Comparison of ENCODE assay signal across 1 cellular context in the genomic region with DNA sequence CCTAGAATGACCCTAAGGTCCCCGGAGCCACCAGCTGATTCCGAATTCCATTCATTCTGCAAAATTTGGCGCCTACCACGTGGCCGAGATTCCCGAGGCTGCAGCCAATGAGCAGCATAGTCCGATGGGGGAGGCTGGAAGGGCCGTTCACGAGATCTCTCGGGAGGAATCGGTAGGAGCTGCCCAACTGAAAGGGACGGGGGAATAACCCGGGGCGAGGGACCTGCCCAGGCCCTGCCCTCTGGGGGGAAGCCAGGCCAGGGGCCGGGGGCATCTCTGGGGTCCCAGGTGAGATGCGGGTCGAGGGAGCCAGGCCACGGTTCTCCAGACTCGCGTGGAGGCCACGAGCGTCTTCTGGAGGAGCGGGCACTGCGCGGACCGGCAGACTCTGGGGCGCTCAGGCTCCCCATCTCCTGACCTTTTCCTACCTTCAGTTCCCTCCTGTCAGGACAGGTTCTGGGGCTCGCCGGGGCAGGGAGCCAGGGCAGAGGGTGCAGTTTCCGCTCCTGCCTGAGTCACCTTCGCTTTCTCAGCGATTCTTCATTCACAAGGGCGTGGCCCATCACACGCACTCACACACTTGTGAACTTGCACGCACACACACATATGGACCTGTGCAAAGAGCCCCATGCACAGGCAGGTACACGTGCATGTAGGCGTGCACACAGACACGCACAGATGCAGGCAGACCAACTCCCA.
TF ChIP-seq lines count a peak whose summit lies in the region.

No MANE protein-coding gene starts in this region.

TF ChIP-seq in WTC11, 78 proteins besides CTCF, POLR2A, EP300 and RAD21 (continued from another document):
- TF ChIP-seq, protein P1, sequence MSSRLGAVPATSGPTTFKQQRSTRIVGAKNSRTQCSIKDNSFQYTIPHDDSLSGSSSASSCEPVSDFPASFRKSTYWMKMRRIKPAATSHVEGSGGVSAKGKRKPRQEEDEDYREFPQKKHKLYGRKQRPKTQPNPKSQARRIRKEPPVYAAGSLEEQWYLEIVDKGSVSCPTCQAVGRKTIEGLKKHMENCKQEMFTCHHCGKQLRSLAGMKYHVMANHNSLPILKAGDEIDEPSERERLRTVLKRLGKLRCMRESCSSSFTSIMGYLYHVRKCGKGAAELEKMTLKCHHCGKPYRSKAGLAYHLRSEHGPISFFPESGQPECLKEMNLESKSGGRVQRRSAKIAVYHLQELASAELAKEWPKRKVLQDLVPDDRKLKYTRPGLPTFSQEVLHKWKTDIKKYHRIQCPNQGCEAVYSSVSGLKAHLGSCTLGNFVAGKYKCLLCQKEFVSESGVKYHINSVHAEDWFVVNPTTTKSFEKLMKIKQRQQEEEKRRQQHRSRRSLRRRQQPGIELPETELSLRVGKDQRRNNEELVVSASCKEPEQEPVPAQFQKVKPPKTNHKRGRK (CRISPR knock-in tag; IDR thresholded peaks at IDR 0.05; ENCODE audit: borderline replicate concordance), result no peak
- TF ChIP-seq, protein P2, sequence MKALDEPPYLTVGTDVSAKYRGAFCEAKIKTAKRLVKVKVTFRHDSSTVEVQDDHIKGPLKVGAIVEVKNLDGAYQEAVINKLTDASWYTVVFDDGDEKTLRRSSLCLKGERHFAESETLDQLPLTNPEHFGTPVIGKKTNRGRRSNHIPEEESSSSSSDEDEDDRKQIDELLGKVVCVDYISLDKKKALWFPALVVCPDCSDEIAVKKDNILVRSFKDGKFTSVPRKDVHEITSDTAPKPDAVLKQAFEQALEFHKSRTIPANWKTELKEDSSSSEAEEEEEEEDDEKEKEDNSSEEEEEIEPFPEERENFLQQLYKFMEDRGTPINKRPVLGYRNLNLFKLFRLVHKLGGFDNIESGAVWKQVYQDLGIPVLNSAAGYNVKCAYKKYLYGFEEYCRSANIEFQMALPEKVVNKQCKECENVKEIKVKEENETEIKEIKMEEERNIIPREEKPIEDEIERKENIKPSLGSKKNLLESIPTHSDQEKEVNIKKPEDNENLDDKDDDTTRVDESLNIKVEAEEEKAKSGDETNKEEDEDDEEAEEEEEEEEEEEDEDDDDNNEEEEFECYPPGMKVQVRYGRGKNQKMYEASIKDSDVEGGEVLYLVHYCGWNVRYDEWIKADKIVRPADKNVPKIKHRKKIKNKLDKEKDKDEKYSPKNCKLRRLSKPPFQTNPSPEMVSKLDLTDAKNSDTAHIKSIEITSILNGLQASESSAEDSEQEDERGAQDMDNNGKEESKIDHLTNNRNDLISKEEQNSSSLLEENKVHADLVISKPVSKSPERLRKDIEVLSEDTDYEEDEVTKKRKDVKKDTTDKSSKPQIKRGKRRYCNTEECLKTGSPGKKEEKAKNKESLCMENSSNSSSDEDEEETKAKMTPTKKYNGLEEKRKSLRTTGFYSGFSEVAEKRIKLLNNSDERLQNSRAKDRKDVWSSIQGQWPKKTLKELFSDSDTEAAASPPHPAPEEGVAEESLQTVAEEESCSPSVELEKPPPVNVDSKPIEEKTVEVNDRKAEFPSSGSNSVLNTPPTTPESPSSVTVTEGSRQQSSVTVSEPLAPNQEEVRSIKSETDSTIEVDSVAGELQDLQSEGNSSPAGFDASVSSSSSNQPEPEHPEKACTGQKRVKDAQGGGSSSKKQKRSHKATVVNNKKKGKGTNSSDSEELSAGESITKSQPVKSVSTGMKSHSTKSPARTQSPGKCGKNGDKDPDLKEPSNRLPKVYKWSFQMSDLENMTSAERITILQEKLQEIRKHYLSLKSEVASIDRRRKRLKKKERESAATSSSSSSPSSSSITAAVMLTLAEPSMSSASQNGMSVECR (CRISPR knock-in tag; IDR thresholded peaks at IDR 0.05; ENCODE audit: borderline replicate concordance), result no peak
- TF ChIP-seq, protein P3, sequence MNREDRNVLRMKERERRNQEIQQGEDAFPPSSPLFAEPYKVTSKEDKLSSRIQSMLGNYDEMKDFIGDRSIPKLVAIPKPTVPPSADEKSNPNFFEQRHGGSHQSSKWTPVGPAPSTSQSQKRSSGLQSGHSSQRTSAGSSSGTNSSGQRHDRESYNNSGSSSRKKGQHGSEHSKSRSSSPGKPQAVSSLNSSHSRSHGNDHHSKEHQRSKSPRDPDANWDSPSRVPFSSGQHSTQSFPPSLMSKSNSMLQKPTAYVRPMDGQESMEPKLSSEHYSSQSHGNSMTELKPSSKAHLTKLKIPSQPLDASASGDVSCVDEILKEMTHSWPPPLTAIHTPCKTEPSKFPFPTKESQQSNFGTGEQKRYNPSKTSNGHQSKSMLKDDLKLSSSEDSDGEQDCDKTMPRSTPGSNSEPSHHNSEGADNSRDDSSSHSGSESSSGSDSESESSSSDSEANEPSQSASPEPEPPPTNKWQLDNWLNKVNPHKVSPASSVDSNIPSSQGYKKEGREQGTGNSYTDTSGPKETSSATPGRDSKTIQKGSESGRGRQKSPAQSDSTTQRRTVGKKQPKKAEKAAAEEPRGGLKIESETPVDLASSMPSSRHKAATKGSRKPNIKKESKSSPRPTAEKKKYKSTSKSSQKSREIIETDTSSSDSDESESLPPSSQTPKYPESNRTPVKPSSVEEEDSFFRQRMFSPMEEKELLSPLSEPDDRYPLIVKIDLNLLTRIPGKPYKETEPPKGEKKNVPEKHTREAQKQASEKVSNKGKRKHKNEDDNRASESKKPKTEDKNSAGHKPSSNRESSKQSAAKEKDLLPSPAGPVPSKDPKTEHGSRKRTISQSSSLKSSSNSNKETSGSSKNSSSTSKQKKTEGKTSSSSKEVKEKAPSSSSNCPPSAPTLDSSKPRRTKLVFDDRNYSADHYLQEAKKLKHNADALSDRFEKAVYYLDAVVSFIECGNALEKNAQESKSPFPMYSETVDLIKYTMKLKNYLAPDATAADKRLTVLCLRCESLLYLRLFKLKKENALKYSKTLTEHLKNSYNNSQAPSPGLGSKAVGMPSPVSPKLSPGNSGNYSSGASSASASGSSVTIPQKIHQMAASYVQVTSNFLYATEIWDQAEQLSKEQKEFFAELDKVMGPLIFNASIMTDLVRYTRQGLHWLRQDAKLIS (CRISPR knock-in tag; IDR thresholded peaks at IDR 0.05; ENCODE audit: borderline replicate concordance), result no peak
- TF ChIP-seq, protein P4, sequence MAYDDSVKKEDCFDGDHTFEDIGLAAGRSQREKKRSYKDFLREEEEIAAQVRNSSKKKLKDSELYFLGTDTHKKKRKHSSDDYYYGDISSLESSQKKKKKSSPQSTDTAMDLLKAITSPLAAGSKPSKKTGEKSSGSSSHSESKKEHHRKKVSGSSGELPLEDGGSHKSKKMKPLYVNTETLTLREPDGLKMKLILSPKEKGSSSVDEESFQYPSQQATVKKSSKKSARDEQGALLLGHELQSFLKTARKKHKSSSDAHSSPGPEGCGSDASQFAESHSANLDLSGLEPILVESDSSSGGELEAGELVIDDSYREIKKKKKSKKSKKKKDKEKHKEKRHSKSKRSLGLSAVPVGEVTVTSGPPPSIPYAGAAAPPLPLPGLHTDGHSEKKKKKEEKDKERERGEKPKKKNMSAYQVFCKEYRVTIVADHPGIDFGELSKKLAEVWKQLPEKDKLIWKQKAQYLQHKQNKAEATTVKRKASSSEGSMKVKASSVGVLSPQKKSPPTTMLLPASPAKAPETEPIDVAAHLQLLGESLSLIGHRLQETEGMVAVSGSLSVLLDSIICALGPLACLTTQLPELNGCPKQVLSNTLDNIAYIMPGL (CRISPR knock-in tag; IDR thresholded peaks at IDR 0.05), result no peak
- TF ChIP-seq, protein P5, sequence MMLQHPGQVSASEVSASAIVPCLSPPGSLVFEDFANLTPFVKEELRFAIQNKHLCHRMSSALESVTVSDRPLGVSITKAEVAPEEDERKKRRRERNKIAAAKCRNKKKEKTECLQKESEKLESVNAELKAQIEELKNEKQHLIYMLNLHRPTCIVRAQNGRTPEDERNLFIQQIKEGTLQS (CRISPR knock-in tag; conservative IDR thresholded peaks at IDR 0.05), result no peak
- TF ChIP-seq, protein P6, sequence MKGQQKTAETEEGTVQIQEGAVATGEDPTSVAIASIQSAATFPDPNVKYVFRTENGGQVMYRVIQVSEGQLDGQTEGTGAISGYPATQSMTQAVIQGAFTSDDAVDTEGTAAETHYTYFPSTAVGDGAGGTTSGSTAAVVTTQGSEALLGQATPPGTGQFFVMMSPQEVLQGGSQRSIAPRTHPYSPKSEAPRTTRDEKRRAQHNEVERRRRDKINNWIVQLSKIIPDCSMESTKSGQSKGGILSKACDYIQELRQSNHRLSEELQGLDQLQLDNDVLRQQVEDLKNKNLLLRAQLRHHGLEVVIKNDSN (CRISPR knock-in tag; IDR thresholded peaks at IDR 0.05), result peak; percentile 38; the same call in 1 of the 2 replicates
- TF ChIP-seq NFE2L1 (CRISPR knock-in tag; IDR thresholded peaks at IDR 0.05) (0 out of 2 replicates have a peak, but pooled peaks have one; percentile 23), ZNF219 (CRISPR knock-in tag; IDR thresholded peaks at IDR 0.05; ENCODE audit: borderline replicate concordance) (no peak), OVOL2 (CRISPR knock-in tag; IDR thresholded peaks at IDR 0.05; ENCODE audit: borderline replicate concordance) (no peak; the same call in 1 of the 2 replicates)
- TF ChIP-seq, protein P7, sequence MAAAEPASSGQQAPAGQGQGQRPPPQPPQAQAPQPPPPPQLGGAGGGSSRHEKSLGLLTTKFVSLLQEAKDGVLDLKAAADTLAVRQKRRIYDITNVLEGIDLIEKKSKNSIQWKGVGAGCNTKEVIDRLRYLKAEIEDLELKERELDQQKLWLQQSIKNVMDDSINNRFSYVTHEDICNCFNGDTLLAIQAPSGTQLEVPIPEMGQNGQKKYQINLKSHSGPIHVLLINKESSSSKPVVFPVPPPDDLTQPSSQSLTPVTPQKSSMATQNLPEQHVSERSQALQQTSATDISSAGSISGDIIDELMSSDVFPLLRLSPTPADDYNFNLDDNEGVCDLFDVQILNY (CRISPR knock-in tag; IDR thresholded peaks at IDR 0.05), result no peak
